ENCODE assay signal across 9 cellular contexts in the genomic region with DNA sequence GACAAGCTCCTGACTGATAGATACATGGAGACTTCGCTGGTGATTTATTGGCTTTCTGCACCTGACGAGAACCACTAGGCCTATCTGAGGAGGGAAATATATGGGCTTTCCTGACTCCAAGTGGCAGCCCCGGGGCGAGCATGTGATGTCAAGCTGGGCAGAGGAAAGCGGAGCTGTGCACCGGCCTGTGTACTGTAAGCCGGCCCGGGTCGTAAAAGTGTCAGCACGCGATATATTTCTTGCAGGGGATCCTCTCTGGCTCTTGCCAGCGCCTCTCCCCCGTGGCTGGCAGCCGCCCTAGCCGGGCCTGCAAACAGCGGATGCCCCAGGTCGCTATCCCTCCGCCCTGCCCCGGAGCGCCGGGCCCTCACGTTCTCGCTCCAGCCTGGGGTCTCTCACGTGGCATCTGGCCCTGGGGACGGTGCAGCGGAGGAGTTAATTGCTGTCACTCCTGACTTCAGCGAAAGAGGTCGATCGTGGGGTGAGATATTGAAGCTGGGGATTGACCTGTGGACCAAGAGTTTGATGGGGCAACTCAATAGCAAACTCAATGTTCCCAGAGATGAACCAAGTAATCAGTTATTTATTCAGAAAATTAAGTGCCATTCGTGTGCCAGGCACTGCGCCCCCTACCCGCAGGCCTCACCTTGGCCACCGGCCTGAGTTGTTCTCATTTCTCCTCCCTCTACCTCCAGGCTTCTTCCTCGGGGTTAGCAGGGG. TPM values are rescaled to one million over a fixed set of nuclear protein-coding genes. Genes with fewer than 3 reads are reported as not detected.
DNase-seq lines count a peak whose midpoint lies in the region; ATAC-seq, FAIRE-seq and TF ChIP-seq lines count a peak whose summit lies in the region.
"Had no signal": no experiment of that assay in that cellular context is flagged by ENCODE, and none has a peak within 500 bp of the region (broad histone marks: within the 10 kb centered on the region; RNA-seq: fewer than 3 reads in every experiment).

No MANE protein-coding gene starts in this region.

- H3K27me3 ChIP-seq in BLaER1 treated with 17β-estradiol and CSF1 and Interleukin-3, amounts not matched to agents 10 nM and 100 nM = peaks cover 0 to 9% (median 4%) of the 10 kb centered on the region in 11 experiments; a peak in 9 of 22 replicates
- no peaks in the 10 kb centered on the region for H3K27me3 ChIP-seq in mammary epithelial cell (ENCODE audit: insufficient read depth, low read length)

- no TSS peak for BruUV-seq in mammary epithelial cell (replicated peaks; lab: Mats Ljungman, UMichigan)

- peak overlapping the region in 1 of 11 experiments; percentile 11; a peak in 1 of 22 replicates for H3K27ac ChIP-seq in BLaER1 treated with 17β-estradiol and CSF1 and Interleukin-3, amounts not matched to agents 10 nM and 100 nM
- H3K27ac ChIP-seq in mammary epithelial cell (ENCODE audit: insufficient read depth, low read depth, low read length) (no peak overlapping the region), kidney (ENCODE audit: low read depth in 2 of 2, low read length in 2 of 2) (peak overlapping the region in 1 of 2 donors; percentile 2)

- FAIRE-seq in kidney (lab: Jason Lieb, UNC) = no peak

- ATAC-seq in HG02642 (IDR thresholded peaks at IDR 0.05; ENCODE audit: poor library complexity, unreplicated experiment) = peak; percentile 37
- ATAC-seq in HG03095 (IDR thresholded peaks at IDR 0.05; ENCODE audit: unreplicated experiment) = no peak

- WGBS in mammary epithelial cell (ENCODE audit: low coverage, missing lambda C conversion rate) = 29% methylated on average over 25 of the region's 34 CpGs

- peak overlapping the region in 6 of 11 experiments; percentile 13 to 61 (median 34); a peak in 6 of 22 replicates for H3K9ac ChIP-seq in BLaER1 treated with 17β-estradiol and CSF1 and Interleukin-3, amounts not matched to agents 10 nM and 100 nM
- H3K9ac ChIP-seq in mammary epithelial cell (ENCODE audit: insufficient read depth, low read length) (no peak overlapping the region), kidney (ENCODE audit: low read length in 2 of 2) (peak overlapping the region in 1 of 2 donors; percentile 34)

- peaks cover 19 to 46% (median 34%) of the 10 kb centered on the region in 10 experiments for H3K4me1 ChIP-seq in BLaER1 treated with 17β-estradiol and CSF1 and Interleukin-3, amounts not matched to agents 10 nM and 100 nM
- H3K4me1 ChIP-seq in mammary epithelial cell (ENCODE audit: insufficient read depth, low read length) (peaks cover 7% of the 10 kb centered on the region), kidney (ENCODE audit: control insufficient read depth in 1 of 2, insufficient read depth in 1 of 2, low read depth in 1 of 2, low read length in 2 of 2) (peaks cover 19 to 22% of the 10 kb centered on the region in 2 donors)

- intact Hi-C loops in mammary epithelial cell (cut with micrococcal nuclease) = no loop called here
- intact Hi-C loops in kidney (cut with DNase I) = no loop called here

- H3K36me3 ChIP-seq in BLaER1 treated with 17β-estradiol and CSF1 and Interleukin-3, amounts not matched to agents 10 nM and 100 nM = no peaks in the 10 kb centered on the region
- H3K36me3 ChIP-seq in mammary epithelial cell (ENCODE audit: insufficient read depth, low read length) = no peaks in the 10 kb centered on the region
- H3K36me3 ChIP-seq in kidney (ENCODE audit: control insufficient read depth in 1 of 2, insufficient read depth in 2 of 2, low read length in 2 of 2) = no peaks in the 10 kb centered on the region

- dilution Hi-C loops in mammary epithelial cell (cut with HindIII; ENCODE audit: low sequenced_read_pairs) = no loop called here

- peak overlapping the region; percentile 21 to 49 (median 42); a peak in 13 of 20 replicates for H3K4me3 ChIP-seq in BLaER1 treated with 17β-estradiol and CSF1 and Interleukin-3, amounts not matched to agents 10 nM and 100 nM
- H3K4me3 ChIP-seq in mammary epithelial cell (replicated peaks in 1 of 3; ENCODE audit: insufficient read depth in 1 of 3, low read depth in 2 of 3, low read length in 3 of 3) (no peak overlapping the region), kidney (ENCODE audit: low read length in 2 of 2) (peak overlapping the region; percentile 53 to 62)

- DNase-seq in SHP77 (lab: John Stamatoyannopoulos, UW) (peak; percentile 87 to 91), mammary epithelial cell (no peak), kidney (peak; percentile 83), NCI-H446 treated with DMSO at 0.1 percent for 48 hours (lab: John Stamatoyannopoulos, UW) (no peak)
- peak in 3 of 4 experiments; percentile 2 to 12 (median 9) for DNase-seq in stimulated activated CD4-positive, alpha-beta T cell treated with anti-CD3 and anti-CD28 coated beads, Interleukin-1b, Interleukin-23, amount 100 ng/mL, for 24 hours (ENCODE audit: low read depth in 4 of 4, low spot score in 1 of 4)

- H2AFZ ChIP-seq in mammary epithelial cell (ENCODE audit: low read depth, low read length) = peak overlapping the region; percentile 53

- peak overlapping the region; percentile 67 to 97 (median 83) for H3K4me2 ChIP-seq in BLaER1 treated with 17β-estradiol and CSF1 and Interleukin-3, amounts not matched to agents 10 nM and 100 nM
- peak overlapping the region; percentile 49 for H3K4me2 ChIP-seq in mammary epithelial cell (ENCODE audit: insufficient read depth, low read depth, low read length)

- no peaks in the 10 kb centered on the region for H3K9me3 ChIP-seq in BLaER1 treated with 17β-estradiol and CSF1 and Interleukin-3, amounts not matched to agents 10 nM and 100 nM (replicated peaks in 1 of 11)
- H3K9me3 ChIP-seq in mammary epithelial cell (replicated peaks; ENCODE audit: insufficient read depth, low read length) (no peaks in the 10 kb centered on the region), kidney (ENCODE audit: control insufficient read depth in 1 of 2, low read length in 2 of 2) (no peaks in the 10 kb centered on the region)

- in situ Hi-C loops in mammary epithelial cell (cut with MboI; ENCODE audit: low sequenced_read_pairs in 2 of 2) = no loop called here

- no peaks in the 10 kb centered on the region for H4K20me1 ChIP-seq in BLaER1 treated with 17β-estradiol and CSF1 and Interleukin-3, amounts not matched to agents 10 nM and 100 nM
- no peaks in the 10 kb centered on the region for H4K20me1 ChIP-seq in mammary epithelial cell (ENCODE audit: insufficient read depth, low read length)

- CTCF ChIA-PET in mammary epithelial cell (lab: Charles Lee; ENCODE audit: low non-redundant PET) = interaction anchor here (0.6 kb wide), 1 partner anchor 670 kb away, joined by 4 read pairs; no protein-coding TSS in a partner anchor

- no peaks in the 10 kb centered on the region for H3K79me2 ChIP-seq in mammary epithelial cell (ENCODE audit: insufficient read depth, low read length)

- TF ChIP-seq CTCF in mammary epithelial cell (conservative IDR thresholded peaks at IDR 0.05 in 1 of 2, IDR thresholded peaks at IDR 0.05 in 1 of 2; ENCODE audit: extremely low read depth in 1 of 2, insufficient read depth in 1 of 2, low read depth in 1 of 2, low read length in 2 of 2) = peak in 1 of 2 donors; percentile 14
- TF ChIP-seq CTCF in kidney (IDR thresholded peaks at IDR 0.05; ENCODE audit: borderline replicate concordance, extremely low read depth, insufficient read depth) = peak; percentile 40

RNA-seq across cellular contexts. Expression of a gene that starts 41.0 kb away (rescaled TPM):
- total RNA-seq in mammary epithelial cell (not detected), kidney (1.9 TPM)
- polyA plus RNA-seq in mammary epithelial cell (not detected), kidney (ENCODE audit: insufficient read depth, low read depth, low replicate concordance) (183 TPM)
- not detected for polyA minus RNA-seq in mammary epithelial cell
- polyA plus RNA-seq: esophagus had no signal

Comparison
In these comparisons a context has a peak if more than half of its experiments do, and no peak if none do; other contexts are left out.
1. H3K4me3 ChIP-seq: peak in BLaER1 treated with 17β-estradiol and CSF1 and Interleukin-3, amounts not matched to agents 10 nM and 100 nM (10 of 10) and kidney (2 of 2); none in mammary epithelial cell (0 of 3).
2. DNase-seq: peak in SHP77 (2 of 2), kidney (single experiment) and stimulated activated CD4-positive, alpha-beta T cell treated with anti-CD3 and anti-CD28 coated beads, Interleukin-1b, Interleukin-23, amount 100 ng/mL, for 24 hours (3 of 4); none in mammary epithelial cell (single experiment) and NCI-H446 treated with DMSO at 0.1 percent for 48 hours (single experiment).